Comparison of ENCODE assay signal across 10 cellular contexts in the genomic region with DNA sequence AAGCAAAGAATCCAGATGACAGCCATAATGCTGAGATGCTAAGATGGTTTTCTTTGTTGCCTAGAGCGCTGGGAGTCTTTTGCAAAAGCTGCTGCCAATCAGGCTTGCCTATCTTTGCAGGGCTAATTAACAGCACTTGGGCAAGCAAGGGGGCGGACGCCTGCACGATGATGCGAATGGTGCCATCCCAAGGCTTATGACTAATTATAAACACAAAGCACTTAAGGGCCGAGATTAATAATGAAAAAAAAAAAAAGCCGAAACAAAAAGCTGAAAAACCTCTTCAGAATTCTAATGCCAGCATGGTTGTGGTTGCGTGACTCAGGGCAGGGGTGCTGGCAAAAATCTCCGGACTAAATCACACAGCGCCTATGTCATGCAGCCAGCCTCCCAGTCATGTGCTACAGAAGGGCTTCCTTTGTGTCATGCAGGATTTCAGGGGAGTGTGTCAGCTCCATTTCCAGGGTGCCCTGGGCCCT.
DNase-seq lines count a peak whose midpoint lies in the region; ATAC-seq, FAIRE-seq and TF ChIP-seq lines count a peak whose summit lies in the region.
"Had no signal": no experiment of that assay in that cellular context is flagged by ENCODE, and none has a peak within 500 bp of the region (broad histone marks: within the 10 kb centered on the region; RNA-seq: fewer than 3 reads in every experiment).

No MANE protein-coding gene starts in this region.

- H3K4me1 ChIP-seq in right atrium auricular region (peaks cover 0 to 6% of the 10 kb centered on the region in 2 donors), keratinocyte (ENCODE audit: control insufficient read depth, extremely low read depth, insufficient read depth, low read length) (peaks cover 24% of the 10 kb centered on the region), aorta (ENCODE audit: control insufficient read depth in 1 of 2, insufficient read depth in 2 of 2, low read length in 2 of 2) (no peaks in the 10 kb centered on the region), ovary (ENCODE audit: insufficient read depth) (no peaks in the 10 kb centered on the region)

- peak overlapping the region; percentile 81 to 99 (median 97) for H3K27ac Mint-ChIP-seq in brain
- H3K27ac Mint-ChIP-seq: activated naive CD8-positive, alpha-beta T cell treated with anti-CD3 and anti-CD28 coated beads, Interleukin-2, amount 10 ng/mL, durations not matched to agents 7 days and 5 days; nephron had no signal

- H3K36me3 Mint-ChIP-seq in brain = peaks cover 33% of the 10 kb centered on the region
- H3K36me3 Mint-ChIP-seq: activated naive CD8-positive, alpha-beta T cell treated with anti-CD3 and anti-CD28 coated beads, Interleukin-2, amount 10 ng/mL, durations not matched to agents 7 days and 5 days had no signal

- ATAC-seq in Right ventricle myocardium superior (ENCODE audit: poor library complexity) (peak; percentile 88), aorta (ENCODE audit: low FRiP score) (peak; percentile 26), HG03280 (IDR thresholded peaks at IDR 0.05; ENCODE audit: unreplicated experiment) (no peak)

- H3K27me3 ChIP-seq in right atrium auricular region (no peaks in the 10 kb centered on the region), keratinocyte (ENCODE audit: control insufficient read depth, extremely low read depth, insufficient read depth, low read length) (no peaks in the 10 kb centered on the region), aorta (ENCODE audit: control insufficient read depth in 1 of 2, insufficient read depth in 2 of 2, low read length in 1 of 2) (no peaks in the 10 kb centered on the region), ovary (no peaks in the 10 kb centered on the region)

- no peaks in the 10 kb centered on the region for H3K9me1 ChIP-seq in keratinocyte (ENCODE audit: control insufficient read depth, extremely low read depth, insufficient read depth, low read length)

- 39 to 47% methylated on average over 10 of the region's 10 CpGs for whole genome bisulfite sequencing in aorta, 2 donors
- 83 to 89% (median 86%) methylated on average over 10 of the region's 10 CpGs for WGBS in ovary, 3 donors

- FAIRE-seq in keratinocyte (lab: Jason Lieb, UNC) = peak; percentile 95

- H3K4me3 Mint-ChIP-seq in brain = peak overlapping the region; percentile 30 to 79 (median 71)
- H3K4me3 Mint-ChIP-seq: activated naive CD8-positive, alpha-beta T cell treated with anti-CD3 and anti-CD28 coated beads, Interleukin-2, amount 10 ng/mL, durations not matched to agents 7 days and 5 days; nephron had no signal

- H3K27ac ChIP-seq in right atrium auricular region (peak overlapping the region in 1 of 2 donors; percentile 20), keratinocyte (ENCODE audit: control insufficient read depth, insufficient read depth, low read length) (peak overlapping the region; percentile 83), aorta (ENCODE audit: low read depth in 1 of 2, low read length in 2 of 2) (no peak overlapping the region), ovary (no peak overlapping the region)

- H3K36me3 ChIP-seq in right atrium auricular region (no peaks in the 10 kb centered on the region), keratinocyte (ENCODE audit: control insufficient read depth in 2 of 2, extremely low read depth in 1 of 2, insufficient read depth in 2 of 2, low read length in 2 of 2) (no peaks in the 10 kb centered on the region), aorta (ENCODE audit: control insufficient read depth in 1 of 2, insufficient read depth in 2 of 2, low read length in 1 of 2) (no peaks in the 10 kb centered on the region), ovary (no peaks in the 10 kb centered on the region)

- H3K27me3 Mint-ChIP-seq in brain = peaks cover 3% of the 10 kb centered on the region

- no peak for TF ChIP-seq EP300 in ovary (IDR thresholded peaks at IDR 0.05)

- H3K9ac ChIP-seq in keratinocyte (ENCODE audit: control insufficient read depth, extremely low read depth, insufficient read depth, low read length) = peak overlapping the region; percentile 63

- peak overlapping the region; percentile 76 for H3K4me2 ChIP-seq in keratinocyte (ENCODE audit: control insufficient read depth, extremely low read depth, insufficient read depth, low read depth, low read length)

- no peak for TF ChIP-seq POLR2A in erythroblast (IDR thresholded peaks at IDR 0.05; ENCODE audit: low read length)
- no peak for TF ChIP-seq POLR2A in ovary (IDR thresholded peaks at IDR 0.05)

- H3K4me1 Mint-ChIP-seq in brain = peaks cover 66% of the 10 kb centered on the region
- H3K4me1 Mint-ChIP-seq: activated naive CD8-positive, alpha-beta T cell treated with anti-CD3 and anti-CD28 coated beads, Interleukin-2, amount 10 ng/mL, durations not matched to agents 7 days and 5 days had no signal

- DNase-seq in Right ventricle myocardium superior = no peak
- DNase-seq in right atrium auricular region (ENCODE audit: low spot score) = no peak
- DNase-seq in keratinocyte (ENCODE audit: low read depth, low spot score) = peak; percentile 94
- DNase-seq in aorta = peak in 1 of 2 donors; percentile 73
- DNase-seq in erythroblast (lab: John Stamatoyannopoulos, UW) = no peak
- DNase-seq in ovary = no peak
- DNase-seq: activated naive CD8-positive, alpha-beta T cell treated with anti-CD3 and anti-CD28 coated beads, Interleukin-2, amount 10 ng/mL, durations not matched to agents 7 days and 5 days had no signal

- dilution Hi-C loops in keratinocyte (cut with MboI; ENCODE audit: extremely low pct_ligation_motif_present, low sequenced_read_pairs) = no loop called here

- TF ChIP-seq CTCF in right atrium auricular region (IDR thresholded peaks at IDR 0.05) (no peak), brain (conservative IDR thresholded peaks at IDR 0.05) (no peak), keratinocyte (optimal IDR thresholded peaks at IDR 0.05 in 1 of 3, IDR thresholded peaks at IDR 0.05 in 1 of 3, conservative IDR thresholded peaks at IDR 0.05 in 1 of 3; ENCODE audit: extremely low read depth in 1 of 3, insufficient read depth in 2 of 3, low read length in 3 of 3) (no peak), ovary (IDR thresholded peaks at IDR 0.05) (no peak)

- intact Hi-C loops in Right ventricle myocardium superior (cut with DNase I) = no loop called here
- intact Hi-C loops in aorta (cut with DNase I) = no loop called here
- intact Hi-C loops in ovary (cut with DNase I) = no loop called here

- no peaks in the 10 kb centered on the region for H3K79me2 ChIP-seq in keratinocyte (ENCODE audit: control insufficient read depth, insufficient read depth, low read length)

- H3K9me3 Mint-ChIP-seq in brain = peaks cover 12 to 56% (median 31%) of the 10 kb centered on the region in 5 experiments

- H2AFZ ChIP-seq in keratinocyte (ENCODE audit: control insufficient read depth, low read length) = no peak overlapping the region

- no peaks in the 10 kb centered on the region for H4K20me1 ChIP-seq in keratinocyte (ENCODE audit: control insufficient read depth, extremely low read depth, insufficient read depth, low read length)

- H3K9me3 ChIP-seq in right atrium auricular region (peaks cover 0 to 4% of the 10 kb centered on the region in 2 donors), keratinocyte (ENCODE audit: control insufficient read depth, low read depth, low read length) (no peaks in the 10 kb centered on the region), aorta (ENCODE audit: control insufficient read depth, low read length) (no peaks in the 10 kb centered on the region), ovary (no peaks in the 10 kb centered on the region)

- peak overlapping the region in 1 of 2 donors; percentile 3 for H3K4me3 ChIP-seq in right atrium auricular region
- H3K4me3 ChIP-seq in keratinocyte (ENCODE audit: control insufficient read depth in 2 of 3, extremely low read depth in 1 of 3, insufficient read depth in 2 of 3, low read depth in 1 of 3, low read length in 3 of 3) = peak overlapping the region in 1 of 3 experiments; percentile 41
- H3K4me3 ChIP-seq in aorta (ENCODE audit: low read length in 2 of 2) = no peak overlapping the region
- no peak overlapping the region for H3K4me3 ChIP-seq in ovary
